25 cellular contexts compared by ENCODE assay signal in genomic region chr6:81806793-81807565, GRCh38. TPM values are rescaled to one million over a fixed set of nuclear protein-coding genes. Genes with fewer than 3 reads are reported as not detected.
A peak's percentile ranks its signal among the peaks of the same experiment; 100 is the strongest.
DNase-seq lines count a peak whose midpoint lies in the region; ATAC-seq and TF ChIP-seq lines count a peak whose summit lies in the region.
"Had no signal": no experiment of that assay in that cellular context is flagged by ENCODE, and none has a peak within 500 bp of the region (broad histone marks: within the 10 kb centered on the region; RNA-seq: fewer than 3 reads in every experiment).

No MANE protein-coding gene starts in this region.

- no peak overlapping the region for H3K4me2 ChIP-seq in trophoblast cell (ENCODE audit: low read length)
- H3K4me2 ChIP-seq in OCI-LY7 (ENCODE audit: low read length), result no peak overlapping the region

- H3K4me1 Mint-ChIP-seq in endodermal cell, result peaks cover 15% of the 10 kb centered on the region

- no peak overlapping the region for H2BK12ac ChIP-seq in trophoblast cell (ENCODE audit: low read length)

- H3K9me2 ChIP-seq in OCI-LY7 (ENCODE audit: insufficient read depth, low read length), result no peaks in the 10 kb centered on the region

- H3K36me3 Mint-ChIP-seq in endodermal cell (ENCODE audit: low read depth), result no peaks in the 10 kb centered on the region
- H3K36me3 Mint-ChIP-seq: activated naive CD8-positive, alpha-beta T cell treated with anti-CD3 and anti-CD28 coated beads for 36 hours had no signal

- no peak overlapping the region for H3K4ac ChIP-seq in trophoblast cell (ENCODE audit: low read depth, low read length)

- no peak overlapping the region for H2BK5ac ChIP-seq in trophoblast cell (ENCODE audit: low read depth, low read length, poor library complexity)

- no peak overlapping the region for H4K8ac ChIP-seq in trophoblast cell (ENCODE audit: low read depth, low read length)

- H3K4me3 ChIP-seq in endodermal cell (ENCODE audit: low read length), result peak overlapping the region; percentile 14
- H3K4me3 ChIP-seq in trophoblast cell (ENCODE audit: low read depth, low read length), result no peak overlapping the region
- H3K4me3 ChIP-seq in OCI-LY7 (ENCODE audit: low read depth, low read length, poor library complexity, severe bottlenecking), result no peak overlapping the region
- H3K4me3 ChIP-seq: body of pancreas, GM23248, upper lobe of right lung had no signal

- H4K91ac ChIP-seq in trophoblast cell (ENCODE audit: low read depth, low read length), result no peak overlapping the region

- no peaks in the 10 kb centered on the region for H3K9me3 Mint-ChIP-seq in endodermal cell
- H3K9me3 Mint-ChIP-seq: activated naive CD8-positive, alpha-beta T cell treated with anti-CD3 and anti-CD28 coated beads for 36 hours had no signal

- H3K27ac ChIP-seq in endodermal cell (ENCODE audit: low read depth, low read length) (no peak overlapping the region), trophoblast cell (ENCODE audit: low read depth, low read length) (no peak overlapping the region), OCI-LY7 (ENCODE audit: low read depth, low read length, poor library complexity, severe bottlenecking) (no peak overlapping the region)
- H3K27ac ChIP-seq: body of pancreas, GM23248, upper lobe of right lung had no signal

- H3K14ac ChIP-seq in trophoblast cell (ENCODE audit: low read length), result no peak overlapping the region

- POLR2A ChIA-PET in OCI-LY7 (lab: Charles Lee), result interaction anchor here (0.5 to 0.6 kb wide), 2 partner anchors 52 to 449 kb away, joined by 3 to 8 read pairs; no protein-coding TSS in a partner anchor

- BruUV-seq in OCI-LY7 (replicated peaks; lab: Mats Ljungman, UMichigan), result no TSS peak

- intact Hi-C loops in OCI-LY7 (cut with micrococcal nuclease; ENCODE audit: unreplicated experiment), result no loop called here

- H3K4me1 ChIP-seq in endodermal cell (ENCODE audit: control insufficient read depth, insufficient read depth, low read length) (no peaks in the 10 kb centered on the region), trophoblast cell (ENCODE audit: control insufficient read depth in 1 of 2, insufficient read depth in 2 of 2, low read length in 2 of 2) (peaks cover 0 to 3% of the 10 kb centered on the region in 2 experiments), OCI-LY7 (ENCODE audit: insufficient read depth, low read length, poor library complexity, severe bottlenecking) (no peaks in the 10 kb centered on the region)
- H3K4me1 ChIP-seq: body of pancreas had no signal

- no peak overlapping the region for H3K23ac ChIP-seq in trophoblast cell (ENCODE audit: low read length)

- TF ChIP-seq CTCF in endodermal cell (conservative IDR thresholded peaks at IDR 0.05) (no peak), OCI-LY7 (conservative IDR thresholded peaks at IDR 0.05; ENCODE audit: low read length) (no peak)

- no peaks in the 10 kb centered on the region for H4K20me1 ChIP-seq in OCI-LY7 (ENCODE audit: insufficient read depth, low read length)

- H3K9ac ChIP-seq in endodermal cell (ENCODE audit: extremely low read depth, low read length, poor library complexity, severe bottlenecking) (no peak overlapping the region), trophoblast cell (ENCODE audit: low read length) (no peak overlapping the region)
- H3K9ac ChIP-seq: GM23248 had no signal

- H3K18ac ChIP-seq in trophoblast cell (ENCODE audit: low read length), result no peak overlapping the region

- DNase-seq in NCI-H82 (lab: John Stamatoyannopoulos, UW) (peak; percentile 38), NCI-H82 treated with DMSO at 0.1 percent for 48 hours (lab: John Stamatoyannopoulos, UW; ENCODE audit: unreplicated experiment) (no peak), NCI-H510A treated with DMSO at 0.1 percent for 48 hours (lab: John Stamatoyannopoulos, UW) (peak; percentile 68), endodermal cell (no peak), trophoblast cell (peak; percentile 43 to 76), DMS79 treated with DMSO at 0.1 percent for 48 hours (lab: John Stamatoyannopoulos, UW) (no peak), OCI-LY7 (ENCODE audit: low spot score) (no peak)
- DNase-seq: activated CD4-positive, CD25-positive, alpha-beta regulatory T cell; activated CD8-positive, alpha-beta T cell treated with anti-CD3 and anti-CD28 coated beads, Interleukin-2, amount 10 ng/mL, durations not matched to agents 7 days and 5 days; activated naive CD8-positive, alpha-beta T cell treated with anti-CD3 and anti-CD28 coated beads for 36 hours; activated T-cell treated with anti-CD3 and anti-CD28 coated beads, Interleukin-2, amount 50 U/mL, for 48 hours; body of pancreas; C1 segment of cervical spinal cord; cortex of kidney; DMS79; GM23248; IMR-90; MM.1S; NCI-H2171 treated with DMSO at 0.1 percent for 48 hours; stimulated activated CD4-positive, alpha-beta T cell treated with anti-CD3 and anti-CD28 coated beads, Interleukin-1b, Interleukin-23, amount 100 ng/mL, for 48 hours; stimulated activated naive CD8-positive, alpha-beta T cell treated with anti-CD3 and anti-CD28 coated beads, Interleukin-15, Interleukin-2, amounts not matched to agents 100 U/mL and 50 U/mL, for 24 hours; T-helper 2 cell; upper lobe of right lung had no signal

- WGBS in endodermal cell (ENCODE audit: insufficient coverage in 1 of 2, insufficient read length in 1 of 2), 2 experiments, result 83 to 89% methylated on average over 3 to 8 of the region's 8 CpGs
- WGBS in trophoblast cell (ENCODE audit: extremely low coverage, insufficient coverage, insufficient read length), result no CpG with 5 or more reads among the region's 8 CpGs

- ATAC-seq in HG03095 (IDR thresholded peaks at IDR 0.05; ENCODE audit: unreplicated experiment), result no peak
- ATAC-seq: activated CD8-positive, alpha-beta T cell treated with anti-CD3 and anti-CD28 coated beads, Interleukin-2, amount 10 ng/mL, durations not matched to agents 7 days and 5 days; body of pancreas; sciatic nerve; stimulated activated naive CD8-positive, alpha-beta T cell treated with anti-CD3 and anti-CD28 coated beads, Interleukin-15, Interleukin-2, amounts not matched to agents 100 U/mL and 50 U/mL, for 24 hours; upper lobe of right lung had no signal

- peaks cover 28% of the 10 kb centered on the region for H3K27me3 Mint-ChIP-seq in endodermal cell (ENCODE audit: insufficient read depth)

- no peak overlapping the region for H2AK5ac ChIP-seq in trophoblast cell (ENCODE audit: low read length)

- H3K79me2 ChIP-seq in trophoblast cell (ENCODE audit: control insufficient read depth, insufficient read depth, low read length, poor library complexity), result no peaks in the 10 kb centered on the region
- no peaks in the 10 kb centered on the region for H3K79me2 ChIP-seq in OCI-LY7 (ENCODE audit: insufficient read depth, low read depth, low read length)

- H3K9me3 ChIP-seq in endodermal cell (ENCODE audit: control insufficient read depth, low read length) (no peaks in the 10 kb centered on the region), trophoblast cell (ENCODE audit: insufficient read depth, low read depth, low read length) (no peaks in the 10 kb centered on the region), OCI-LY7 (ENCODE audit: low read length) (no peaks in the 10 kb centered on the region)
- H3K9me3 ChIP-seq: body of pancreas, upper lobe of right lung had no signal

- no peak overlapping the region for H3K27ac Mint-ChIP-seq in endodermal cell
- H3K27ac Mint-ChIP-seq: activated CD8-positive, alpha-beta T cell treated with anti-CD3 and anti-CD28 coated beads, Interleukin-2, amount 10 ng/mL, durations not matched to agents 7 days and 5 days; activated naive CD8-positive, alpha-beta T cell treated with anti-CD3 and anti-CD28 coated beads for 36 hours had no signal

- H2BK120ac ChIP-seq in trophoblast cell (ENCODE audit: insufficient read depth, low read length, poor library complexity), result no peak overlapping the region

- H4K12ac ChIP-seq in trophoblast cell (ENCODE audit: low read depth, low read length), result no peak overlapping the region

- peaks cover 25% of the 10 kb centered on the region for H3K27me3 ChIP-seq in endodermal cell (ENCODE audit: control insufficient read depth, insufficient read depth, low read length, poor library complexity, severe bottlenecking)
- H3K27me3 ChIP-seq in trophoblast cell (ENCODE audit: insufficient read depth, low read length), result no peaks in the 10 kb centered on the region
- H3K27me3 ChIP-seq: body of pancreas, upper lobe of right lung had no signal

- H3K36me3 ChIP-seq in endodermal cell (ENCODE audit: control insufficient read depth, insufficient read depth, low read length) (no peaks in the 10 kb centered on the region), trophoblast cell (ENCODE audit: control insufficient read depth in 1 of 2, insufficient read depth in 2 of 2, low read length in 2 of 2) (no peaks in the 10 kb centered on the region), OCI-LY7 (ENCODE audit: insufficient read depth, low read length) (no peaks in the 10 kb centered on the region)
- H3K36me3 ChIP-seq: upper lobe of right lung had no signal

- CTCF ChIA-PET in OCI-LY7 (lab: Charles Lee; ENCODE audit: unreplicated experiment), result no interaction called here

- H2AFZ ChIP-seq in trophoblast cell (ENCODE audit: insufficient read depth, low read length, poor library complexity) (no peak overlapping the region), OCI-LY7 (ENCODE audit: low read length) (no peak overlapping the region)
- H2AFZ ChIP-seq: GM23248 had no signal

- no peak overlapping the region for H3K4me3 Mint-ChIP-seq in endodermal cell
- H3K4me3 Mint-ChIP-seq: activated CD8-positive, alpha-beta T cell treated with anti-CD3 and anti-CD28 coated beads, Interleukin-2, amount 10 ng/mL, durations not matched to agents 7 days and 5 days; activated naive CD8-positive, alpha-beta T cell treated with anti-CD3 and anti-CD28 coated beads for 36 hours had no signal

- H3K79me1 ChIP-seq in trophoblast cell (ENCODE audit: low read length), result no peaks in the 10 kb centered on the region

RNA-seq across cellular contexts. Expression of gene TENT5A, which starts 54.5 kb away (rescaled TPM):
- total RNA-seq in endodermal cell, result 1 to 10 TPM; 4.8 to 8.6 TPM
- 4.0 TPM for polyA plus RNA-seq in endodermal cell (2013, experiment 1 of 2)
- polyA plus RNA-seq in endodermal cell (2013, experiment 2 of 2), result 3.8 TPM
- polyA plus RNA-seq in trophoblast cell (2013), result 152 and 167 TPM in 2 replicates
- not detected in 2 replicates for total RNA-seq in OCI-LY7 (2014; rRNA removed; shearing (Covaris generic))
- total RNA-seq in OCI-LY7 (2022), result not detected in 2 replicates

Comparison
In these comparisons a context has a peak if more than half of its experiments do, and no peak if none do; other contexts are left out.
1. DNase-seq: peak in NCI-H82 (single experiment), NCI-H510A treated with DMSO at 0.1 percent for 48 hours (single experiment) and trophoblast cell (2 of 2); none in NCI-H82 treated with DMSO at 0.1 percent for 48 hours (single experiment), endodermal cell (single experiment), DMS79 treated with DMSO at 0.1 percent for 48 hours (single experiment) and OCI-LY7 (single experiment).
2. RNA of gene TENT5A, which starts 54.5 kb away (total RNA-seq): 4.8 to 8.6 TPM in endodermal cell; not detected in OCI-LY7; every median in the first group is over 4 times any median in the second.